ENCODE assay signal across 1 cellular context in the genomic region with DNA sequence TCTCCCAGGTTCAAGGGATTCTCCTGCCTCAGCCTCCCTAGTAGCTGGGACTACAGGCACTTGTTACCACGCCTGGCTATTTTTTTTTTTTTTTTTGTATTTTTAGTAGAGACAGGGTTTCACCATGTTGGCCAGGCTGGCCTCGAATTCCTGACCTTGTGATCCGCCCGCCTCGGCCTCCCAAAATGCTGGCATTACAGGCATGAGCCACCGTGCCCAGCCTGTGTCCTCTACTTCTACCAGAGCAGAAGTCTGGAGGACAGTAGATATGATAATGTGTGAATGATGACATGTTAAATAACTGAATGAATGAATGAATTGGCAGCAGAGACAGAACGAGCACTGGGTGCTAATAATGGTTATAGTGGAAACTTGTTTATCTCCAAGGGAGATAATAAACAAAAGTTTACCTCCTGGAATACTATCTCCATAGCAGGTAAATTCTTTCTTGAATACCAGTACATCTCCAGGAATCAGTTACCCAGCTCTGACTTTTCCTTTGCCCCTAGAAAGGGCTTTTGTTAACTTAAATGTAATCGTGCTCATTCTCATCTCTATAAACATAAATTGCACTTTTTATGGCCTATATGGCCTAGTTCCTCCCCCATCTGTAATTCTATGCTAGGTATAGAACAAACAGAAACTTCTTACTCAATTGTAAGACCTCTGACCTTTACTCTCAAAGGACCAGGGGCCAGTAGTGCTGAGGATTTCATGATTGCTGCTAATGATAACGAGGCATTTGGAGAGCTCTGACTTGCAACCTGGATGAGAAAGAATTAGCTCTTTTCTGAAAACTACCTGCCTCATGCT.
A peak's percentile ranks its signal among the peaks of the same experiment; 100 is the strongest.
TF ChIP-seq lines count a peak whose summit lies in the region.

No MANE protein-coding gene starts in this region.

TF ChIP-seq in HepG2, 621 proteins besides CTCF, POLR2A, EP300 and RAD21 (continued from another document and continues in another):
- TF ChIP-seq TBX2 (CRISPR knock-in tag; IDR thresholded peaks at IDR 0.05; ENCODE audit: borderline replicate concordance) (peak; percentile 8; the same call in 1 of the 2 replicates), ZNF589 (CRISPR knock-in tag; conservative IDR thresholded peaks at IDR 0.05) (no peak), NFIB (CRISPR knock-in tag; IDR thresholded peaks at IDR 0.05; ENCODE audit: borderline replicate concordance) (no peak), ZEB1 (IDR thresholded peaks at IDR 0.05; ENCODE audit: insufficient replicate concordance, low read depth) (no peak), PRPF4 (IDR thresholded peaks at IDR 0.05; ENCODE audit: low read depth, low read length, poor library complexity, severe bottlenecking) (no peak), ZSCAN22 (CRISPR knock-in tag; IDR thresholded peaks at IDR 0.05) (no peak), ZNF775 (CRISPR knock-in tag; IDR thresholded peaks at IDR 0.05; ENCODE audit: borderline replicate concordance) (no peak), NFYB (CRISPR knock-in tag; IDR thresholded peaks at IDR 0.05) (no peak), ZNF12 (CRISPR knock-in tag; IDR thresholded peaks at IDR 0.05) (no peak), GABPB1 (CRISPR knock-in tag; IDR thresholded peaks at IDR 0.05) (no peak), NFKBIZ (CRISPR knock-in tag; IDR thresholded peaks at IDR 0.05) (no peak), ARID2 (CRISPR knock-in tag; IDR thresholded peaks at IDR 0.05; ENCODE audit: borderline replicate concordance) (no peak), ZNF326 (CRISPR knock-in tag; IDR thresholded peaks at IDR 0.05; ENCODE audit: borderline replicate concordance) (no peak), NRL (CRISPR knock-in tag; IDR thresholded peaks at IDR 0.05; ENCODE audit: borderline replicate concordance) (no peak), HOXD1 (CRISPR knock-in tag; IDR thresholded peaks at IDR 0.05) (no peak), ZNF207 (IDR thresholded peaks at IDR 0.05; ENCODE audit: borderline replicate concordance) (no peak), TRIM24 (CRISPR knock-in tag; IDR thresholded peaks at IDR 0.05) (no peak), ZFP1 (CRISPR knock-in tag; IDR thresholded peaks at IDR 0.05) (peak; percentile 87; the same call in 1 of the 2 replicates), HES4 (CRISPR knock-in tag; IDR thresholded peaks at IDR 0.05; ENCODE audit: borderline replicate concordance) (no peak), TP53 (CRISPR knock-in tag; conservative IDR thresholded peaks at IDR 0.05) (no peak), ZNF296 (CRISPR knock-in tag; conservative IDR thresholded peaks at IDR 0.05) (no peak), KAT2B (IDR thresholded peaks at IDR 0.05; ENCODE audit: borderline replicate concordance, low read depth, low read length) (no peak), HMGA1 (CRISPR knock-in tag; conservative IDR thresholded peaks at IDR 0.05) (no peak), ZNF354B (CRISPR knock-in tag; IDR thresholded peaks at IDR 0.05) (no peak), HOXA3 (CRISPR knock-in tag; IDR thresholded peaks at IDR 0.05) (no peak), IRX3 (CRISPR knock-in tag; IDR thresholded peaks at IDR 0.05; ENCODE audit: borderline replicate concordance, low read depth) (no peak), KLF6 (CRISPR knock-in tag; IDR thresholded peaks at IDR 0.05) (no peak), ZNF772 (CRISPR knock-in tag; IDR thresholded peaks at IDR 0.05) (no peak), PHF8 (CRISPR knock-in tag; IDR thresholded peaks at IDR 0.05) (no peak), CEBPG (CRISPR knock-in tag; IDR thresholded peaks at IDR 0.05) (peak; percentile 62), KDM4B (CRISPR knock-in tag; IDR thresholded peaks at IDR 0.05) (no peak), ELF4 (CRISPR knock-in tag; IDR thresholded peaks at IDR 0.05; ENCODE audit: borderline replicate concordance) (no peak), SMC3 (IDR thresholded peaks at IDR 0.05; ENCODE audit: low read length) (no peak), ZNF652 (CRISPR knock-in tag; IDR thresholded peaks at IDR 0.05; ENCODE audit: borderline replicate concordance, low read depth) (no peak), ZFP41 (CRISPR knock-in tag; IDR thresholded peaks at IDR 0.05; ENCODE audit: borderline replicate concordance) (no peak), ZMYM3 (CRISPR knock-in tag; IDR thresholded peaks at IDR 0.05) (no peak), PPARG (CRISPR knock-in tag; conservative IDR thresholded peaks at IDR 0.05) (peak; percentile 61; the same call in 1 of the 2 replicates)
- TF ChIP-seq, protein P1, sequence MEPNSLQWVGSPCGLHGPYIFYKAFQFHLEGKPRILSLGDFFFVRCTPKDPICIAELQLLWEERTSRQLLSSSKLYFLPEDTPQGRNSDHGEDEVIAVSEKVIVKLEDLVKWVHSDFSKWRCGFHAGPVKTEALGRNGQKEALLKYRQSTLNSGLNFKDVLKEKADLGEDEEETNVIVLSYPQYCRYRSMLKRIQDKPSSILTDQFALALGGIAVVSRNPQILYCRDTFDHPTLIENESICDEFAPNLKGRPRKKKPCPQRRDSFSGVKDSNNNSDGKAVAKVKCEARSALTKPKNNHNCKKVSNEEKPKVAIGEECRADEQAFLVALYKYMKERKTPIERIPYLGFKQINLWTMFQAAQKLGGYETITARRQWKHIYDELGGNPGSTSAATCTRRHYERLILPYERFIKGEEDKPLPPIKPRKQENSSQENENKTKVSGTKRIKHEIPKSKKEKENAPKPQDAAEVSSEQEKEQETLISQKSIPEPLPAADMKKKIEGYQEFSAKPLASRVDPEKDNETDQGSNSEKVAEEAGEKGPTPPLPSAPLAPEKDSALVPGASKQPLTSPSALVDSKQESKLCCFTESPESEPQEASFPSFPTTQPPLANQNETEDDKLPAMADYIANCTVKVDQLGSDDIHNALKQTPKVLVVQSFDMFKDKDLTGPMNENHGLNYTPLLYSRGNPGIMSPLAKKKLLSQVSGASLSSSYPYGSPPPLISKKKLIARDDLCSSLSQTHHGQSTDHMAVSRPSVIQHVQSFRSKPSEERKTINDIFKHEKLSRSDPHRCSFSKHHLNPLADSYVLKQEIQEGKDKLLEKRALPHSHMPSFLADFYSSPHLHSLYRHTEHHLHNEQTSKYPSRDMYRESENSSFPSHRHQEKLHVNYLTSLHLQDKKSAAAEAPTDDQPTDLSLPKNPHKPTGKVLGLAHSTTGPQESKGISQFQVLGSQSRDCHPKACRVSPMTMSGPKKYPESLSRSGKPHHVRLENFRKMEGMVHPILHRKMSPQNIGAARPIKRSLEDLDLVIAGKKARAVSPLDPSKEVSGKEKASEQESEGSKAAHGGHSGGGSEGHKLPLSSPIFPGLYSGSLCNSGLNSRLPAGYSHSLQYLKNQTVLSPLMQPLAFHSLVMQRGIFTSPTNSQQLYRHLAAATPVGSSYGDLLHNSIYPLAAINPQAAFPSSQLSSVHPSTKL (CRISPR knock-in tag; IDR thresholded peaks at IDR 0.05) = peak; percentile 35; the same call in 1 of the 2 replicates
- TF ChIP-seq, protein P2, sequence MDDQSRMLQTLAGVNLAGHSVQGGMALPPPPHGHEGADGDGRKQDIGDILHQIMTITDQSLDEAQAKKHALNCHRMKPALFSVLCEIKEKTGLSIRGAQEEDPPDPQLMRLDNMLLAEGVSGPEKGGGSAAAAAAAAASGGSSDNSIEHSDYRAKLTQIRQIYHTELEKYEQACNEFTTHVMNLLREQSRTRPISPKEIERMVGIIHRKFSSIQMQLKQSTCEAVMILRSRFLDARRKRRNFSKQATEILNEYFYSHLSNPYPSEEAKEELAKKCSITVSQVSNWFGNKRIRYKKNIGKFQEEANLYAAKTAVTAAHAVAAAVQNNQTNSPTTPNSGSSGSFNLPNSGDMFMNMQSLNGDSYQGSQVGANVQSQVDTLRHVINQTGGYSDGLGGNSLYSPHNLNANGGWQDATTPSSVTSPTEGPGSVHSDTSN (CRISPR knock-in tag; IDR thresholded peaks at IDR 0.05; ENCODE audit: borderline replicate concordance) = no peak
- TF ChIP-seq, protein P3, sequence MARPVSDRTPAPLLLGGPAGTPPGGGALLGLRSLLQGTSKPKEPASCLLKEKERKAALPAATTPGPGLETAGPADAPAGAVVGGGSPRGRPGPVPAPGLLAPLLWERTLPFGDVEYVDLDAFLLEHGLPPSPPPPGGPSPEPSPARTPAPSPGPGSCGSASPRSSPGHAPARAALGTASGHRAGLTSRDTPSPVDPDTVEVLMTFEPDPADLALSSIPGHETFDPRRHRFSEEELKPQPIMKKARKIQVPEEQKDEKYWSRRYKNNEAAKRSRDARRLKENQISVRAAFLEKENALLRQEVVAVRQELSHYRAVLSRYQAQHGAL (CRISPR knock-in tag; IDR thresholded peaks at IDR 0.05; ENCODE audit: not compliant biosample characterization) = no peak
- TF ChIP-seq, protein P4, sequence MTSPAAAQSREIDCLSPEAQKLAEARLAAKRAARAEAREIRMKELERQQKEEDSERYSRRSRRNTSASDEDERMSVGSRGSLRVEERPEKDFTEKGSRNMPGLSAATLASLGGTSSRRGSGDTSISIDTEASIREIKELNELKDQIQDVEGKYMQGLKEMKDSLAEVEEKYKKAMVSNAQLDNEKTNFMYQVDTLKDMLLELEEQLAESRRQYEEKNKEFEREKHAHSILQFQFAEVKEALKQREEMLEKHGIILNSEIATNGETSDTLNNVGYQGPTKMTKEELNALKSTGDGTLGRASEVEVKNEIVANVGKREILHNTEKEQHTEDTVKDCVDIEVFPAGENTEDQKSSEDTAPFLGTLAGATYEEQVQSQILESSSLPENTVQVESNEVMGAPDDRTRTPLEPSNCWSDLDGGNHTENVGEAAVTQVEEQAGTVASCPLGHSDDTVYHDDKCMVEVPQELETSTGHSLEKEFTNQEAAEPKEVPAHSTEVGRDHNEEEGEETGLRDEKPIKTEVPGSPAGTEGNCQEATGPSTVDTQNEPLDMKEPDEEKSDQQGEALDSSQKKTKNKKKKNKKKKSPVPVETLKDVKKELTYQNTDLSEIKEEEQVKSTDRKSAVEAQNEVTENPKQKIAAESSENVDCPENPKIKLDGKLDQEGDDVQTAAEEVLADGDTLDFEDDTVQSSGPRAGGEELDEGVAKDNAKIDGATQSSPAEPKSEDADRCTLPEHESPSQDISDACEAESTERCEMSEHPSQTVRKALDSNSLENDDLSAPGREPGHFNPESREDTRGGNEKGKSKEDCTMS (CRISPR knock-in tag; conservative IDR thresholded peaks at IDR 0.05) = no peak
- TF ChIP-seq, protein P5, sequence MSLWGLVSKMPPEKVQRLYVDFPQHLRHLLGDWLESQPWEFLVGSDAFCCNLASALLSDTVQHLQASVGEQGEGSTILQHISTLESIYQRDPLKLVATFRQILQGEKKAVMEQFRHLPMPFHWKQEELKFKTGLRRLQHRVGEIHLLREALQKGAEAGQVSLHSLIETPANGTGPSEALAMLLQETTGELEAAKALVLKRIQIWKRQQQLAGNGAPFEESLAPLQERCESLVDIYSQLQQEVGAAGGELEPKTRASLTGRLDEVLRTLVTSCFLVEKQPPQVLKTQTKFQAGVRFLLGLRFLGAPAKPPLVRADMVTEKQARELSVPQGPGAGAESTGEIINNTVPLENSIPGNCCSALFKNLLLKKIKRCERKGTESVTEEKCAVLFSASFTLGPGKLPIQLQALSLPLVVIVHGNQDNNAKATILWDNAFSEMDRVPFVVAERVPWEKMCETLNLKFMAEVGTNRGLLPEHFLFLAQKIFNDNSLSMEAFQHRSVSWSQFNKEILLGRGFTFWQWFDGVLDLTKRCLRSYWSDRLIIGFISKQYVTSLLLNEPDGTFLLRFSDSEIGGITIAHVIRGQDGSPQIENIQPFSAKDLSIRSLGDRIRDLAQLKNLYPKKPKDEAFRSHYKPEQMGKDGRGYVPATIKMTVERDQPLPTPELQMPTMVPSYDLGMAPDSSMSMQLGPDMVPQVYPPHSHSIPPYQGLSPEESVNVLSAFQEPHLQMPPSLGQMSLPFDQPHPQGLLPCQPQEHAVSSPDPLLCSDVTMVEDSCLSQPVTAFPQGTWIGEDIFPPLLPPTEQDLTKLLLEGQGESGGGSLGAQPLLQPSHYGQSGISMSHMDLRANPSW (CRISPR knock-in tag; IDR thresholded peaks at IDR 0.05; ENCODE audit: borderline replicate concordance) = no peak
- TF ChIP-seq, protein P6, sequence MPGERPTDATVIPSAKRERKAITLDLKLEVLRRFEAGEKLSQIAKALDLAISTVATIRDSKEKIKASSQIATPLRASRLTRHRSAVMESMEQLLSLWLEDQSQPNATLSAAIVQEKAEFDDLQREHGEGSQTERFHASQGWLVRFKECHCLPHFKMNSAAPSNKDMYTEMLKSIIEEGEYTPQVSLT (CRISPR knock-in tag; IDR thresholded peaks at IDR 0.05; ENCODE audit: borderline replicate concordance, low read depth) = no peak
- TF ChIP-seq, protein P7, sequence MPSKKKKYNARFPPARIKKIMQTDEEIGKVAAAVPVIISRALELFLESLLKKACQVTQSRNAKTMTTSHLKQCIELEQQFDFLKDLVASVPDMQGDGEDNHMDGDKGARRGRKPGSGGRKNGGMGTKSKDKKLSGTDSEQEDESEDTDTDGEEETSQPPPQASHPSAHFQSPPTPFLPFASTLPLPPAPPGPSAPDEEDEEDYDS (CRISPR knock-in tag; IDR thresholded peaks at IDR 0.05) = no peak
- TF ChIP-seq, protein P8, sequence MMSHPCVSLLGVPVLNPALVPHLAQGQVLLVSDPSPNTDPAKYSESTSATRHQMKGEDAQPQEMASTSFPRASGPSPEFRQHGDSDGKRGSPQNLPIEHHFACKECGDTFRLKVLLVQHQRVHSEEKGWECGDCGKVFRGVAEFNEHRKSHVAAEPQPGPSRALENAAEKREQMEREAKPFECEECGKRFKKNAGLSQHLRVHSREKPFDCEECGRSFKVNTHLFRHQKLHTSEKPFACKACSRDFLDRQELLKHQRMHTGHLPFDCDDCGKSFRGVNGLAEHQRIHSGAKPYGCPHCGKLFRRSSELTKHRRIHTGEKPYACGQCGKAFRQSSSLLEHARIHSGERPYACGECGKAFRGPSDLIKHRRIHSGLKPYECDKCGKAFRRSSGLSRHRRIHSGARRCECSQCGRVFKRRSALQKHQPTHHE (CRISPR knock-in tag; IDR thresholded peaks at IDR 0.05; ENCODE audit: borderline replicate concordance) = no peak
- TF ChIP-seq, protein P9, sequence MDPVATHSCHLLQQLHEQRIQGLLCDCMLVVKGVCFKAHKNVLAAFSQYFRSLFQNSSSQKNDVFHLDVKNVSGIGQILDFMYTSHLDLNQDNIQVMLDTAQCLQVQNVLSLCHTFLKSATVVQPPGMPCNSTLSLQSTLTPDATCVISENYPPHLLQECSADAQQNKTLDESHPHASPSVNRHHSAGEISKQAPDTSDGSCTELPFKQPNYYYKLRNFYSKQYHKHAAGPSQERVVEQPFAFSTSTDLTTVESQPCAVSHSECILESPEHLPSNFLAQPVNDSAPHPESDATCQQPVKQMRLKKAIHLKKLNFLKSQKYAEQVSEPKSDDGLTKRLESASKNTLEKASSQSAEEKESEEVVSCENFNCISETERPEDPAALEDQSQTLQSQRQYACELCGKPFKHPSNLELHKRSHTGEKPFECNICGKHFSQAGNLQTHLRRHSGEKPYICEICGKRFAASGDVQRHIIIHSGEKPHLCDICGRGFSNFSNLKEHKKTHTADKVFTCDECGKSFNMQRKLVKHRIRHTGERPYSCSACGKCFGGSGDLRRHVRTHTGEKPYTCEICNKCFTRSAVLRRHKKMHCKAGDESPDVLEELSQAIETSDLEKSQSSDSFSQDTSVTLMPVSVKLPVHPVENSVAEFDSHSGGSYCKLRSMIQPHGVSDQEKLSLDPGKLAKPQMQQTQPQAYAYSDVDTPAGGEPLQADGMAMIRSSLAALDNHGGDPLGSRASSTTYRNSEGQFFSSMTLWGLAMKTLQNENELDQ (CRISPR knock-in tag; IDR thresholded peaks at IDR 0.05; ENCODE audit: borderline replicate concordance) = no peak
- TF ChIP-seq, protein P10, sequence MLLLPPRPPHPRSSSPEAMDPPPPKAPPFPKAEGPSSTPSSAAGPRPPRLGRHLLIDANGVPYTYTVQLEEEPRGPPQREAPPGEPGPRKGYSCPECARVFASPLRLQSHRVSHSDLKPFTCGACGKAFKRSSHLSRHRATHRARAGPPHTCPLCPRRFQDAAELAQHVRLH (CRISPR knock-in tag; IDR thresholded peaks at IDR 0.05; ENCODE audit: borderline replicate concordance, low read depth) = no peak
